Comparison of ENCODE assay signal across 11 cellular contexts in genomic region chr9:120393386-120394057, GRCh38.
DNase-seq lines count a peak whose midpoint lies in the region; ATAC-seq and TF ChIP-seq lines count a peak whose summit lies in the region.
"Had no signal": no experiment of that assay in that cellular context is flagged by ENCODE, and none has a peak within 500 bp of the region (broad histone marks: within the 10 kb centered on the region; RNA-seq: fewer than 3 reads in every experiment).

No MANE protein-coding gene starts in this region.

- TF ChIP-seq CTCF in epithelial cell of esophagus (IDR thresholded peaks at IDR 0.05; ENCODE audit: insufficient read depth, low read depth, low read length, missing control alignments) (no peak), dorsolateral prefrontal cortex (IDR thresholded peaks at IDR 0.05 in 54 of 56, conservative IDR thresholded peaks at IDR 0.05 in 2 of 56; ENCODE audit: low read depth in 1 of 56, partially characterized antibody in 56 of 56) (no peak)

- H3K27me3 ChIP-seq in SJSA1 (replicated peaks) (no peaks in the 10 kb centered on the region), dorsolateral prefrontal cortex (no peaks in the 10 kb centered on the region)

- H3K36me3 ChIP-seq in SJSA1 = peaks cover 76% of the 10 kb centered on the region

- DNase-seq in ELR (ENCODE audit: low read depth) (peak; percentile 60), SJSA1 (ENCODE audit: low read depth in 1 of 2, low spot score in 2 of 2) (peak; percentile 33 to 61), epithelial cell of esophagus (ENCODE audit: low read depth) (peak; percentile 72), renal cortical epithelial cell (ENCODE audit: low read depth) (peak; percentile 25), dorsolateral prefrontal cortex (no peak)
- DNase-seq in activated CD4-positive, CD25-positive, alpha-beta regulatory T cell (lab: John Stamatoyannopoulos, UW) = no peak
- DNase-seq: activated CD4-positive, alpha-beta T cell treated with anti-CD3 and anti-CD28 coated beads, Interleukin-2, amount 50 U/mL, for 1 hour; erythroblast; NCI-H82 had no signal

- H3K4me1 ChIP-seq in SJSA1 (replicated peaks) = peaks cover 22% of the 10 kb centered on the region

- H3K27ac ChIP-seq in SJSA1 = peak overlapping the region; percentile 55
- H3K27ac ChIP-seq in dorsolateral prefrontal cortex = peak overlapping the region in 8 of 59 donors; percentile 2 to 60 (median 32)

- H3K9me3 ChIP-seq in SJSA1 (replicated peaks) = no peaks in the 10 kb centered on the region

- intact Hi-C loops in dorsolateral prefrontal cortex (cut with DNase I) = no loop called here

- ATAC-seq in HG03457 (IDR thresholded peaks at IDR 0.05; ENCODE audit: unreplicated experiment) (no peak), HG02973 (IDR thresholded peaks at IDR 0.05; ENCODE audit: unreplicated experiment) (no peak)

- H3K4me3 ChIP-seq in SJSA1 (no peak overlapping the region), epithelial cell of esophagus (ENCODE audit: low read length) (no peak overlapping the region), dorsolateral prefrontal cortex (no peak overlapping the region)

Comparison
In these comparisons a context has a peak if more than half of its experiments do, and no peak if none do; other contexts are left out.
1. DNase-seq: peak in ELR (single experiment), SJSA1 (2 of 2), epithelial cell of esophagus (single experiment) and renal cortical epithelial cell (single experiment); none in activated CD4-positive, CD25-positive, alpha-beta regulatory T cell (0 of 4) and dorsolateral prefrontal cortex (0 of 10).